Comparison of ENCODE assay signal across 21 cellular contexts in genomic region chr6:96657344-96657743, GRCh38.
"Had no signal": no experiment of that assay in that cellular context is flagged by ENCODE, and none has a peak within 500 bp of the region (broad histone marks: within the 10 kb centered on the region; RNA-seq: fewer than 3 reads in every experiment).

No MANE protein-coding gene starts in this region.

- H3K4me3 ChIP-seq: lung, mucosa of descending colon, psoas muscle, sigmoid colon, stomach, thyroid gland, vagina had no signal

- H3K9me3 Mint-ChIP-seq: effector memory CD8-positive, alpha-beta T cell had no signal

- H3K4me1 ChIP-seq: psoas muscle, sigmoid colon, stomach, thyroid gland, vagina had no signal

- H3K27me3 ChIP-seq: sigmoid colon, stomach, thyroid gland, vagina had no signal

- ATAC-seq: effector memory CD8-positive, alpha-beta T cell; left lobe of liver; mucosa of descending colon; natural killer cell treated with Interleukin-12 subunit alpha and Interleukin-12 subunit beta and Interleukin-15 and Interleukin-18, amount 100 ng/mL, for 72 hours; psoas muscle; right cardiac atrium; stimulated activated naive B cell treated with anti-CD40 and anti-IgM and Interleukin-4, amounts not matched to agents 10 μg/mL and 1 μg/mL and 100 μg/mL, for 72 hours had no signal

- H3K36me3 Mint-ChIP-seq: memory B cell; mesothelial cell of epicardium; naive B cell; natural killer cell treated with Interleukin-12 subunit alpha and Interleukin-12 subunit beta and Interleukin-15 and Interleukin-18, amount 100 ng/mL, for 72 hours; stimulated activated naive B cell treated with anti-CD40 and anti-IgM and Interleukin-4, amounts not matched to agents 10 μg/mL and 1 μg/mL and 100 μg/mL, for 72 hours had no signal

- H3K27ac Mint-ChIP-seq: effector memory CD8-positive, alpha-beta T cell; memory B cell; mesothelial cell of epicardium; naive B cell; natural killer cell treated with Interleukin-12 subunit alpha and Interleukin-12 subunit beta and Interleukin-15 and Interleukin-18, amount 100 ng/mL, for 72 hours; stimulated activated naive B cell treated with anti-CD40 and anti-IgM and Interleukin-4, amounts not matched to agents 10 μg/mL and 1 μg/mL and 100 μg/mL, for 72 hours had no signal

- H3K4me1 Mint-ChIP-seq: memory B cell; mesothelial cell of epicardium; naive B cell; neural crest cell; stimulated activated naive B cell treated with anti-CD40 and anti-IgM and Interleukin-4, amounts not matched to agents 10 μg/mL and 1 μg/mL and 100 μg/mL, for 72 hours had no signal

- H3K27ac ChIP-seq: psoas muscle, sigmoid colon, stomach, thyroid gland, vagina had no signal

- DNase-seq: cortex of kidney; effector memory CD8-positive, alpha-beta T cell; head of caudate nucleus; kidney; mucosa of descending colon; naive B cell; psoas muscle; sigmoid colon; stimulated activated CD4-positive, alpha-beta T cell treated with anti-CD3 and anti-CD28 coated beads, Interleukin-2, amount 100 ng/mL, for 24 hours; stimulated activated CD4-positive, alpha-beta T cell treated with anti-CD3 and anti-CD28 coated beads, Interleukin-4, amount 100 ng/mL, for 4 hours; stimulated activated naive B cell treated with anti-CD40 and anti-IgM and Interleukin-4, amounts not matched to agents 10 μg/mL and 1 μg/mL and 100 μg/mL, for 72 hours; stomach; thyroid gland had no signal

- H3K9me3 ChIP-seq: mucosa of descending colon, sigmoid colon, thyroid gland, vagina had no signal

- H3K36me3 ChIP-seq: sigmoid colon, stomach, thyroid gland, vagina had no signal

- H3K4me3 Mint-ChIP-seq: effector memory CD8-positive, alpha-beta T cell; memory B cell; mesothelial cell of epicardium; naive B cell; natural killer cell treated with Interleukin-12 subunit alpha and Interleukin-12 subunit beta and Interleukin-15 and Interleukin-18, amount 100 ng/mL, for 72 hours; neural crest cell; stimulated activated naive B cell treated with anti-CD40 and anti-IgM and Interleukin-4, amounts not matched to agents 10 μg/mL and 1 μg/mL and 100 μg/mL, for 72 hours had no signal
